ENCODE assay signal across 8 cellular contexts in genomic region chr3:50600141-50600753, GRCh38. TPM values are rescaled to one million over a fixed set of nuclear protein-coding genes. Genes with fewer than 3 reads are reported as not detected.
DNase-seq lines count a peak whose midpoint lies in the region; ATAC-seq and TF ChIP-seq lines count a peak whose summit lies in the region.

No MANE protein-coding gene starts in this region.

- H3K27me3 Mint-ChIP-seq in HFFc6 (ENCODE audit: insufficient read depth): peaks cover 11% of the 10 kb centered on the region

- H3K36me3 ChIP-seq in body of pancreas (replicated peaks in 1 of 2; ENCODE audit: insufficient read depth in 1 of 2, low read depth in 2 of 2): no peaks in the 10 kb centered on the region
- H3K36me3 ChIP-seq in neutrophil: no peaks in the 10 kb centered on the region

- H3K4me1 Mint-ChIP-seq in HFFc6 (ENCODE audit: low read depth): peaks cover 22% of the 10 kb centered on the region

- TF ChIP-seq CTCF in 22Rv1 (IDR thresholded peaks at IDR 0.05) (no peak), HFFc6 (IDR thresholded peaks at IDR 0.05) (no peak), body of pancreas (IDR thresholded peaks at IDR 0.05) (peak in 2 of 7 experiments; percentile 11 to 16), neutrophil (IDR thresholded peaks at IDR 0.05) (no peak), GM10266 (IDR thresholded peaks at IDR 0.05; ENCODE audit: control insufficient read depth, insufficient read depth, low read depth, missing control alignments) (no peak)

- peak overlapping the region; percentile 99 for H3K27ac ChIP-seq in 22Rv1
- H3K27ac ChIP-seq in body of pancreas: peak overlapping the region; percentile 97 to 100 (median 99)
- H3K27ac ChIP-seq in neutrophil: peak overlapping the region; percentile 78

- DNase-seq in HFFc6 (no peak), body of pancreas (peak; percentile 57 to 66 (median 63)), GM10266 (ENCODE audit: extremely low spot score) (no peak), NCI-H526 (lab: John Stamatoyannopoulos, UW) (no peak), NCI-H187 (lab: John Stamatoyannopoulos, UW) (no peak), SKM-1 treated with dmso at 0.1 percent for 144 hours (lab: John Stamatoyannopoulos, UW; ENCODE audit: unreplicated experiment) (no peak)

- H3K4me1 ChIP-seq in body of pancreas: peaks cover 74% of the 10 kb centered on the region
- peaks cover 38 to 42% of the 10 kb centered on the region in 2 experiments for H3K4me1 ChIP-seq in neutrophil (ENCODE audit: control insufficient read depth in 1 of 2, insufficient read depth in 1 of 2, low read depth in 1 of 2, low read length in 1 of 2)

- H3K9me3 ChIP-seq in body of pancreas: no peaks in the 10 kb centered on the region
- H3K9me3 ChIP-seq in neutrophil: no peaks in the 10 kb centered on the region

- no peak for ATAC-seq in body of pancreas

- H3K9me3 Mint-ChIP-seq in HFFc6: no peaks in the 10 kb centered on the region

- H3K4me3 ChIP-seq in body of pancreas: no peak overlapping the region
- H3K4me3 ChIP-seq in neutrophil (ENCODE audit: low read depth in 1 of 2, low read length in 1 of 2): peak overlapping the region in 1 of 2 experiments; percentile 35

- no peak for TF ChIP-seq POLR2A in body of pancreas (IDR thresholded peaks at IDR 0.05)

- H3K4me3 Mint-ChIP-seq in HFFc6: no peak overlapping the region

- H3K27me3 ChIP-seq in body of pancreas (no peaks in the 10 kb centered on the region), neutrophil (no peaks in the 10 kb centered on the region)

- 39 to 46% methylated on average over 4 to 9 of the region's 9 CpGs for WGBS in body of pancreas, 2 donors

- H3K36me3 Mint-ChIP-seq in HFFc6 (ENCODE audit: low read depth): no peaks in the 10 kb centered on the region

- intact Hi-C loops in body of pancreas (cut with DNase I): no loop called here

- 0 out of 2 replicates have a peak overlapping the region, but pooled peaks have one; percentile 98 for H3K27ac Mint-ChIP-seq in HFFc6

RNA-seq across cellular contexts. Expression of gene CISH, which starts 11.3 kb away (rescaled TPM):
- 1 to 10 TPM in 2 of 6 experiments, under 1 TPM in 4; 0.84 to 1.4 (median 0.95) TPM for total RNA-seq in HFFc6 (2021; fragmentation: NEBNext Ultra II Directional; extraction: Animal tissue kit (Norgen Biotek cat#: 25700))
- total RNA-seq in body of pancreas: 10 to 100 TPM in 1 of 2 donors, 1 to 10 TPM in 1; 4.9 to 19.8 TPM

RNA-seq across cellular contexts. Expression of gene MAPKAPK3, which starts 16.7 kb away (rescaled TPM):
- total RNA-seq in HFFc6 (2021; fragmentation: NEBNext Ultra II Directional; extraction: Animal tissue kit (Norgen Biotek cat#: 25700)): 10 to 100 TPM; 60.5 to 65.5 (median 62.8) TPM
- 10 to 100 TPM; 23.6 to 29.3 TPM for total RNA-seq in body of pancreas

RNA-seq across cellular contexts. Expression of gene HEMK1, which starts 30.9 kb away (rescaled TPM):
- 10 to 100 TPM; 17.9 to 20.7 (median 19.2) TPM for total RNA-seq in HFFc6 (2021; fragmentation: NEBNext Ultra II Directional; extraction: Animal tissue kit (Norgen Biotek cat#: 25700))
- total RNA-seq in body of pancreas: 1 to 10 TPM; 6.7 to 9.6 TPM

RNA-seq across cellular contexts. Expression of gene C3orf18, which starts 32.7 kb away (rescaled TPM):
- 10 to 100 TPM; 12.9 to 15.5 (median 14.2) TPM for total RNA-seq in HFFc6 (2021; fragmentation: NEBNext Ultra II Directional; extraction: Animal tissue kit (Norgen Biotek cat#: 25700))
- total RNA-seq in body of pancreas: 10 to 100 TPM in 1 of 2 donors, 1 to 10 TPM in 1; 6.3 to 11.4 TPM

Comparison
In these comparisons a context has a peak if more than half of its experiments do, and no peak if none do; other contexts are left out.
1. DNase-seq: peak in body of pancreas (4 of 4); none in HFFc6 (single experiment), GM10266 (single experiment), NCI-H526 (0 of 2), NCI-H187 (0 of 2) and SKM-1 treated with dmso at 0.1 percent for 144 hours (single experiment).
2. Peak in every context shown above with its lines, with median percentiles within 50 percentile points of each other: H3K27ac ChIP-seq.